Comparison of ENCODE assay signal across 1 cellular context in genomic region chr11:46112961-46113617, GRCh38.
TF ChIP-seq lines count a peak whose summit lies in the region.

No MANE protein-coding gene starts in this region.

TF ChIP-seq in K562, 482 proteins besides CTCF, POLR2A, EP300 and RAD21 (continued from another document and continues in another):
- TF ChIP-seq, protein P1, sequence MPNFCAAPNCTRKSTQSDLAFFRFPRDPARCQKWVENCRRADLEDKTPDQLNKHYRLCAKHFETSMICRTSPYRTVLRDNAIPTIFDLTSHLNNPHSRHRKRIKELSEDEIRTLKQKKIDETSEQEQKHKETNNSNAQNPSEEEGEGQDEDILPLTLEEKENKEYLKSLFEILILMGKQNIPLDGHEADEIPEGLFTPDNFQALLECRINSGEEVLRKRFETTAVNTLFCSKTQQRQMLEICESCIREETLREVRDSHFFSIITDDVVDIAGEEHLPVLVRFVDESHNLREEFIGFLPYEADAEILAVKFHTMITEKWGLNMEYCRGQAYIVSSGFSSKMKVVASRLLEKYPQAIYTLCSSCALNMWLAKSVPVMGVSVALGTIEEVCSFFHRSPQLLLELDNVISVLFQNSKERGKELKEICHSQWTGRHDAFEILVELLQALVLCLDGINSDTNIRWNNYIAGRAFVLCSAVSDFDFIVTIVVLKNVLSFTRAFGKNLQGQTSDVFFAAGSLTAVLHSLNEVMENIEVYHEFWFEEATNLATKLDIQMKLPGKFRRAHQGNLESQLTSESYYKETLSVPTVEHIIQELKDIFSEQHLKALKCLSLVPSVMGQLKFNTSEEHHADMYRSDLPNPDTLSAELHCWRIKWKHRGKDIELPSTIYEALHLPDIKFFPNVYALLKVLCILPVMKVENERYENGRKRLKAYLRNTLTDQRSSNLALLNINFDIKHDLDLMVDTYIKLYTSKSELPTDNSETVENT (CRISPR knock-in tag; IDR thresholded peaks at IDR 0.05), result no peak
- peak; percentile 49; the same call in 1 of the 2 replicates for TF ChIP-seq JUND (IDR thresholded peaks at IDR 0.05; ENCODE audit: borderline replicate concordance, low read depth, low read length)
- peak; percentile 14; the same call in 1 of the 3 replicates for TF ChIP-seq JUND (tag; IDR thresholded peaks at IDR 0.05; ENCODE audit: borderline replicate concordance, low read depth, low read length)
- no peak for TF ChIP-seq TFAP4 (CRISPR knock-in tag; IDR thresholded peaks at IDR 0.05; ENCODE audit: borderline replicate concordance)
- no peak for TF ChIP-seq ZNF133 (CRISPR knock-in tag; IDR thresholded peaks at IDR 0.05)
- peak; percentile 59 for TF ChIP-seq GABPA (tag; conservative IDR thresholded peaks at IDR 0.05; ENCODE audit: low read depth)
- no peak for TF ChIP-seq FIP1L1 (IDR thresholded peaks at IDR 0.05; ENCODE audit: low read depth, low read length, poor library complexity, severe bottlenecking)
- no peak for TF ChIP-seq LCOR (CRISPR knock-in tag; IDR thresholded peaks at IDR 0.05)
- TF ChIP-seq, protein P2, sequence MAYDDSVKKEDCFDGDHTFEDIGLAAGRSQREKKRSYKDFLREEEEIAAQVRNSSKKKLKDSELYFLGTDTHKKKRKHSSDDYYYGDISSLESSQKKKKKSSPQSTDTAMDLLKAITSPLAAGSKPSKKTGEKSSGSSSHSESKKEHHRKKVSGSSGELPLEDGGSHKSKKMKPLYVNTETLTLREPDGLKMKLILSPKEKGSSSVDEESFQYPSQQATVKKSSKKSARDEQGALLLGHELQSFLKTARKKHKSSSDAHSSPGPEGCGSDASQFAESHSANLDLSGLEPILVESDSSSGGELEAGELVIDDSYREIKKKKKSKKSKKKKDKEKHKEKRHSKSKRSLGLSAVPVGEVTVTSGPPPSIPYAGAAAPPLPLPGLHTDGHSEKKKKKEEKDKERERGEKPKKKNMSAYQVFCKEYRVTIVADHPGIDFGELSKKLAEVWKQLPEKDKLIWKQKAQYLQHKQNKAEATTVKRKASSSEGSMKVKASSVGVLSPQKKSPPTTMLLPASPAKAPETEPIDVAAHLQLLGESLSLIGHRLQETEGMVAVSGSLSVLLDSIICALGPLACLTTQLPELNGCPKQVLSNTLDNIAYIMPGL (CRISPR knock-in tag; IDR thresholded peaks at IDR 0.05), result no peak
- TF ChIP-seq MCM5 (IDR thresholded peaks at IDR 0.05; ENCODE audit: low read depth), result no peak
- TF ChIP-seq, protein P3, sequence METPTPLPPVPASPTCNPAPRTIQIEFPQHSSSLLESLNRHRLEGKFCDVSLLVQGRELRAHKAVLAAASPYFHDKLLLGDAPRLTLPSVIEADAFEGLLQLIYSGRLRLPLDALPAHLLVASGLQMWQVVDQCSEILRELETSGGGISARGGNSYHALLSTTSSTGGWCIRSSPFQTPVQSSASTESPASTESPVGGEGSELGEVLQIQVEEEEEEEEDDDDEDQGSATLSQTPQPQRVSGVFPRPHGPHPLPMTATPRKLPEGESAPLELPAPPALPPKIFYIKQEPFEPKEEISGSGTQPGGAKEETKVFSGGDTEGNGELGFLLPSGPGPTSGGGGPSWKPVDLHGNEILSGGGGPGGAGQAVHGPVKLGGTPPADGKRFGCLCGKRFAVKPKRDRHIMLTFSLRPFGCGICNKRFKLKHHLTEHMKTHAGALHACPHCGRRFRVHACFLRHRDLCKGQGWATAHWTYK (CRISPR knock-in tag; IDR thresholded peaks at IDR 0.05), result no peak
- TF ChIP-seq DACH1 (IDR thresholded peaks at IDR 0.05; ENCODE audit: partially characterized antibody), result no peak
- TF ChIP-seq HCFC1 (IDR thresholded peaks at IDR 0.05; ENCODE audit: low read depth, low read length), result peak; percentile 99
- no peak for TF ChIP-seq TGIF2 (CRISPR knock-in tag; IDR thresholded peaks at IDR 0.05)
- no peak for TF ChIP-seq ZSCAN29 (IDR thresholded peaks at IDR 0.05)
- TF ChIP-seq ASH1L (IDR thresholded peaks at IDR 0.05; ENCODE audit: borderline replicate concordance, low read depth, partially characterized antibody), result peak; percentile 61
- TF ChIP-seq, protein P4, sequence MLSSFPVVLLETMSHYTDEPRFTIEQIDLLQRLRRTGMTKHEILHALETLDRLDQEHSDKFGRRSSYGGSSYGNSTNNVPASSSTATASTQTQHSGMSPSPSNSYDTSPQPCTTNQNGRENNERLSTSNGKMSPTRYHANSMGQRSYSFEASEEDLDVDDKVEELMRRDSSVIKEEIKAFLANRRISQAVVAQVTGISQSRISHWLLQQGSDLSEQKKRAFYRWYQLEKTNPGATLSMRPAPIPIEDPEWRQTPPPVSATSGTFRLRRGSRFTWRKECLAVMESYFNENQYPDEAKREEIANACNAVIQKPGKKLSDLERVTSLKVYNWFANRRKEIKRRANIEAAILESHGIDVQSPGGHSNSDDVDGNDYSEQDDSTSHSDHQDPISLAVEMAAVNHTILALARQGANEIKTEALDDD (IDR thresholded peaks at IDR 0.05), result no peak; the same call in 1 of the 2 replicates
- no peak for TF ChIP-seq TCFL5 (CRISPR knock-in tag; conservative IDR thresholded peaks at IDR 0.05)
- TF ChIP-seq ZNF639 (CRISPR knock-in tag; conservative IDR thresholded peaks at IDR 0.05 in 1 of 2, IDR thresholded peaks at IDR 0.05 in 1 of 2), result no peak
- TF ChIP-seq MYBL2 (IDR thresholded peaks at IDR 0.05; ENCODE audit: low read depth), result no peak
- TF ChIP-seq MYBL2 (CRISPR knock-in tag; IDR thresholded peaks at IDR 0.05; ENCODE audit: borderline replicate concordance), result no peak
- TF ChIP-seq CCAR2 (IDR thresholded peaks at IDR 0.05; ENCODE audit: low read depth, low read length), result no peak
- TF ChIP-seq PCBP2 (IDR thresholded peaks at IDR 0.05; ENCODE audit: low read depth, low read length, poor library complexity, severe bottlenecking), result no peak
- TF ChIP-seq MIER1 (IDR thresholded peaks at IDR 0.05; ENCODE audit: low read depth), result no peak
- no peak for TF ChIP-seq ZNF124 (CRISPR knock-in tag; IDR thresholded peaks at IDR 0.05)
- TF ChIP-seq, protein P5, sequence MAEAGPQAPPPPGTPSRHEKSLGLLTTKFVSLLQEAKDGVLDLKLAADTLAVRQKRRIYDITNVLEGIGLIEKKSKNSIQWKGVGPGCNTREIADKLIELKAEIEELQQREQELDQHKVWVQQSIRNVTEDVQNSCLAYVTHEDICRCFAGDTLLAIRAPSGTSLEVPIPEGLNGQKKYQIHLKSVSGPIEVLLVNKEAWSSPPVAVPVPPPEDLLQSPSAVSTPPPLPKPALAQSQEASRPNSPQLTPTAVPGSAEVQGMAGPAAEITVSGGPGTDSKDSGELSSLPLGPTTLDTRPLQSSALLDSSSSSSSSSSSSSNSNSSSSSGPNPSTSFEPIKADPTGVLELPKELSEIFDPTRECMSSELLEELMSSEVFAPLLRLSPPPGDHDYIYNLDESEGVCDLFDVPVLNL (CRISPR knock-in tag; IDR thresholded peaks at IDR 0.05; ENCODE audit: low read depth), result no peak
- TF ChIP-seq TBL1XR1 (IDR thresholded peaks at IDR 0.05; ENCODE audit: low read length in 2 of 2), result no peak
- TF ChIP-seq ZNF140 (CRISPR knock-in tag; IDR thresholded peaks at IDR 0.05), result no peak
- peak; percentile 91 for TF ChIP-seq MAFG (tag; conservative IDR thresholded peaks at IDR 0.05)
- TF ChIP-seq, protein P6, sequence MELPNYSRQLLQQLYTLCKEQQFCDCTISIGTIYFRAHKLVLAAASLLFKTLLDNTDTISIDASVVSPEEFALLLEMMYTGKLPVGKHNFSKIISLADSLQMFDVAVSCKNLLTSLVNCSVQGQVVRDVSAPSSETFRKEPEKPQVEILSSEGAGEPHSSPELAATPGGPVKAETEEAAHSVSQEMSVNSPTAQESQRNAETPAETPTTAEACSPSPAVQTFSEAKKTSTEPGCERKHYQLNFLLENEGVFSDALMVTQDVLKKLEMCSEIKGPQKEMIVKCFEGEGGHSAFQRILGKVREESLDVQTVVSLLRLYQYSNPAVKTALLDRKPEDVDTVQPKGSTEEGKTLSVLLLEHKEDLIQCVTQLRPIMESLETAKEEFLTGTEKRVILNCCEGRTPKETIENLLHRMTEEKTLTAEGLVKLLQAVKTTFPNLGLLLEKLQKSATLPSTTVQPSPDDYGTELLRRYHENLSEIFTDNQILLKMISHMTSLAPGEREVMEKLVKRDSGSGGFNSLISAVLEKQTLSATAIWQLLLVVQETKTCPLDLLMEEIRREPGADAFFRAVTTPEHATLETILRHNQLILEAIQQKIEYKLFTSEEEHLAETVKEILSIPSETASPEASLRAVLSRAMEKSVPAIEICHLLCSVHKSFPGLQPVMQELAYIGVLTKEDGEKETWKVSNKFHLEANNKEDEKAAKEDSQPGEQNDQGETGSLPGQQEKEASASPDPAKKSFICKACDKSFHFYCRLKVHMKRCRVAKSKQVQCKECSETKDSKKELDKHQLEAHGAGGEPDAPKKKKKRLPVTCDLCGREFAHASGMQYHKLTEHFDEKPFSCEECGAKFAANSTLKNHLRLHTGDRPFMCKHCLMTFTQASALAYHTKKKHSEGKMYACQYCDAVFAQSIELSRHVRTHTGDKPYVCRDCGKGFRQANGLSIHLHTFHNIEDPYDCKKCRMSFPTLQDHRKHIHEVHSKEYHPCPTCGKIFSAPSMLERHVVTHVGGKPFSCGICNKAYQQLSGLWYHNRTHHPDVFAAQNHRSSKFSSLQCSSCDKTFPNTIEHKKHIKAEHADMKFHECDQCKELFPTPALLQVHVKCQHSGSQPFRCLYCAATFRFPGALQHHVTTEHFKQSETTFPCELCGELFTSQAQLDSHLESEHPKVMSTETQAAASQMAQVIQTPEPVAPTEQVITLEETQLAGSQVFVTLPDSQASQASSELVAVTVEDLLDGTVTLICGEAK (IDR thresholded peaks at IDR 0.05), result peak; percentile 61; the same call in 1 of the 2 replicates
- TF ChIP-seq, protein P6 (CRISPR knock-in tag; IDR thresholded peaks at IDR 0.05), result no peak
- no peak for TF ChIP-seq ZFP1 (CRISPR knock-in tag; IDR thresholded peaks at IDR 0.05)
- TF ChIP-seq, protein P7, sequence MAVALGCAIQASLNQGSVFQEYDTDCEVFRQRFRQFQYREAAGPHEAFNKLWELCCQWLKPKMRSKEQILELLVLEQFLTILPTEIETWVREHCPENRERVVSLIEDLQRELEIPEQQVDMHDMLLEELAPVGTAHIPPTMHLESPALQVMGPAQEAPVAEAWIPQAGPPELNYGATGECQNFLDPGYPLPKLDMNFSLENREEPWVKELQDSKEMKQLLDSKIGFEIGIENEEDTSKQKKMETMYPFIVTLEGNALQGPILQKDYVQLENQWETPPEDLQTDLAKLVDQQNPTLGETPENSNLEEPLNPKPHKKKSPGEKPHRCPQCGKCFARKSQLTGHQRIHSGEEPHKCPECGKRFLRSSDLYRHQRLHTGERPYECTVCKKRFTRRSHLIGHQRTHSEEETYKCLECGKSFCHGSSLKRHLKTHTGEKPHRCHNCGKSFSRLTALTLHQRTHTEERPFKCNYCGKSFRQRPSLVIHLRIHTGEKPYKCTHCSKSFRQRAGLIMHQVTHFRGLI (CRISPR knock-in tag; IDR thresholded peaks at IDR 0.05), result no peak
- no peak for TF ChIP-seq GABPB2 (CRISPR knock-in tag; conservative IDR thresholded peaks at IDR 0.05)
- no peak for TF ChIP-seq RNF219 (CRISPR knock-in tag; IDR thresholded peaks at IDR 0.05)
- no peak for TF ChIP-seq POLR2AphosphoS2 (IDR thresholded peaks at IDR 0.05; ENCODE audit: low read length)
